In genomic region chr9:135612981-135613910, GRCh38 we compare ENCODE assay signal across 19 cellular contexts. TPM values are rescaled to one million over a fixed set of nuclear protein-coding genes. Genes with fewer than 3 reads are reported as not detected.
DNase-seq lines count a peak whose midpoint lies in the region; ATAC-seq and TF ChIP-seq lines count a peak whose summit lies in the region.
"Had no signal": no experiment of that assay in that cellular context is flagged by ENCODE, and none has a peak within 500 bp of the region (broad histone marks: within the 10 kb centered on the region; RNA-seq: fewer than 3 reads in every experiment).

No MANE protein-coding gene starts in this region.

- H3K27me3 ChIP-seq in lung (ENCODE audit: control insufficient read depth, insufficient read depth) = no peaks in the 10 kb centered on the region

- no peak overlapping the region for H3K4me3 Mint-ChIP-seq in natural killer cell treated with Interleukin-12 subunit alpha and Interleukin-12 subunit beta and Interleukin-15 and Interleukin-18, amount 100 ng/mL, for 72 hours
- no peak overlapping the region for H3K4me3 Mint-ChIP-seq in natural killer cell
- H3K4me3 Mint-ChIP-seq: GM23338, T-cell had no signal

- H3K27ac Mint-ChIP-seq in natural killer cell treated with Interleukin-12 subunit alpha and Interleukin-12 subunit beta and Interleukin-15 and Interleukin-18, amount 100 ng/mL, for 72 hours = no peak overlapping the region
- no peak overlapping the region for H3K27ac Mint-ChIP-seq in natural killer cell
- H3K27ac Mint-ChIP-seq: GM23338, T-cell had no signal

- CTCF ChIA-PET in HEK293T (lab: Yijun Ruan, JAX) = no interaction called here

- DNase-seq in natural killer cell treated with Interleukin-12 subunit alpha and Interleukin-12 subunit beta and Interleukin-15 and Interleukin-18, amount 100 ng/mL, for 72 hours (ENCODE audit: low spot score) = peak; percentile 45
- DNase-seq in natural killer cell (no peak), HEK293T (ENCODE audit: extremely low spot score) (peak; percentile 2), lung (ENCODE audit: low spot score) (peak; percentile 22), NCI-H146 (lab: John Stamatoyannopoulos, UW) (no peak), Ammon's horn (ENCODE audit: low spot score) (no peak)
- DNase-seq in activated T-cell treated with anti-CD3 and anti-CD28 coated beads, Interleukin-2, amount 50 U/mL, for 48 hours = no peak
- DNase-seq: DMS 273 treated with DMSO at 0.1 percent for 48 hours, GF-D8, KBM-7, NCI-H1105 treated with DMSO at 0.1 percent for 48 hours, NCI-H187, NCI-H2107, NCI-H524, SHP77, T-cell had no signal

- H3K4me3 ChIP-seq in lung = no peak overlapping the region
- H3K4me3 ChIP-seq: GM23338, SK-N-MC had no signal

- H3K36me3 Mint-ChIP-seq in natural killer cell treated with Interleukin-12 subunit alpha and Interleukin-12 subunit beta and Interleukin-15 and Interleukin-18, amount 100 ng/mL, for 72 hours = no peaks in the 10 kb centered on the region
- H3K36me3 Mint-ChIP-seq in natural killer cell = no peaks in the 10 kb centered on the region
- H3K36me3 Mint-ChIP-seq: T-cell had no signal

- no peaks in the 10 kb centered on the region for H3K9me3 Mint-ChIP-seq in natural killer cell treated with Interleukin-12 subunit alpha and Interleukin-12 subunit beta and Interleukin-15 and Interleukin-18, amount 100 ng/mL, for 72 hours
- peaks cover 0 to 2% of the 10 kb centered on the region in 2 donors for H3K9me3 Mint-ChIP-seq in natural killer cell
- H3K9me3 Mint-ChIP-seq: T-cell had no signal

- TF ChIP-seq CTCF in natural killer cell (IDR thresholded peaks at IDR 0.05) (no peak), lung (IDR thresholded peaks at IDR 0.05; ENCODE audit: control extremely low read depth, extremely low read depth) (no peak)

- POLR2A ChIA-PET in HEK293T (lab: Yijun Ruan, JAX) = no interaction called here

- peaks cover 0 to 5% of the 10 kb centered on the region in 2 donors for H3K9me3 ChIP-seq in lung (ENCODE audit: control insufficient read depth in 2 of 2, insufficient read depth in 1 of 2, low read length in 1 of 2)

- WGBS in lung, 2 donors = 65 to 78% methylated on average over 24 of the region's 24 CpGs

- H3K4me1 Mint-ChIP-seq in natural killer cell treated with Interleukin-12 subunit alpha and Interleukin-12 subunit beta and Interleukin-15 and Interleukin-18, amount 100 ng/mL, for 72 hours (ENCODE audit: low read depth in 2 of 2) = peaks cover 0 to 3% of the 10 kb centered on the region in 2 donors
- no peaks in the 10 kb centered on the region for H3K4me1 Mint-ChIP-seq in natural killer cell
- H3K4me1 Mint-ChIP-seq: GM23338, T-cell had no signal

- H3K27ac ChIP-seq in lung (ENCODE audit: low read depth in 1 of 2, low read length in 1 of 2) = no peak overlapping the region
- H3K27ac ChIP-seq: SK-N-MC had no signal

- no peaks in the 10 kb centered on the region for H3K4me1 ChIP-seq in lung (ENCODE audit: control insufficient read depth in 2 of 2, insufficient read depth in 2 of 2, low read length in 2 of 2)

- intact Hi-C loops in natural killer cell (cut with micrococcal nuclease) = no loop called here

- H3K27me3 Mint-ChIP-seq in natural killer cell treated with Interleukin-12 subunit alpha and Interleukin-12 subunit beta and Interleukin-15 and Interleukin-18, amount 100 ng/mL, for 72 hours = peaks cover 0 to 13% of the 10 kb centered on the region in 2 donors
- no peaks in the 10 kb centered on the region for H3K27me3 Mint-ChIP-seq in natural killer cell (ENCODE audit: low read depth in 2 of 2)

- no peak for ATAC-seq in natural killer cell treated with Interleukin-12 subunit alpha and Interleukin-12 subunit beta and Interleukin-15 and Interleukin-18, amount 100 ng/mL, for 72 hours
- no peak for ATAC-seq in natural killer cell
- no peak for ATAC-seq in lung (ENCODE audit: insufficient read depth, low FRiP score)
- ATAC-seq: T-cell had no signal

- no peaks in the 10 kb centered on the region for H3K36me3 ChIP-seq in lung (ENCODE audit: control insufficient read depth in 2 of 2, insufficient read depth in 2 of 2, low read length in 2 of 2)

TF ChIP-seq in HEK293T, 16 proteins besides CTCF, POLR2A, EP300 and RAD21:
- TF ChIP-seq LEF1 (IDR thresholded peaks at IDR 0.05; ENCODE audit: borderline replicate concordance) = no peak
- TF ChIP-seq NFRKB (IDR thresholded peaks at IDR 0.05) = no peak
- no peak for TF ChIP-seq SUZ12 (IDR thresholded peaks at IDR 0.05)
- TF ChIP-seq L3MBTL2 (conservative IDR thresholded peaks at IDR 0.05) = no peak
- no peak for TF ChIP-seq FOXA1 (IDR thresholded peaks at IDR 0.05)
- TF ChIP-seq ELF4 (IDR thresholded peaks at IDR 0.05) = no peak
- TF ChIP-seq HDGF (IDR thresholded peaks at IDR 0.05; ENCODE audit: borderline replicate concordance) = no peak
- TF ChIP-seq FOXM1 (IDR thresholded peaks at IDR 0.05; ENCODE audit: borderline replicate concordance) = no peak
- TF ChIP-seq FOXK2 (IDR thresholded peaks at IDR 0.05) = no peak
- TF ChIP-seq SP1 (IDR thresholded peaks at IDR 0.05) = no peak
- no peak for TF ChIP-seq ZNF384 (IDR thresholded peaks at IDR 0.05)
- no peak for TF ChIP-seq ARNT (IDR thresholded peaks at IDR 0.05)
- no peak for TF ChIP-seq BHLHE40 (IDR thresholded peaks at IDR 0.05; ENCODE audit: borderline replicate concordance)
- TF ChIP-seq TARDBP (IDR thresholded peaks at IDR 0.05) = no peak

RNA-seq across cellular contexts. Expression of gene GLT6D1, which starts 26.1 kb away (rescaled TPM):
- not detected for total RNA-seq in natural killer cell treated with Interleukin-12 subunit alpha and Interleukin-12 subunit beta and Interleukin-15 and Interleukin-18, amount 100 ng/mL, for 72 hours
- not detected for total RNA-seq in natural killer cell
- not detected for total RNA-seq in lung
- not detected for polyA plus RNA-seq in lung
- total RNA-seq: A673, GM23338, T-cell had no signal
- polyA plus RNA-seq: GM23338 had no signal

RNA-seq across cellular contexts. Expression of gene LCN9, which starts 49.9 kb away (rescaled TPM):
- not detected for total RNA-seq in natural killer cell treated with Interleukin-12 subunit alpha and Interleukin-12 subunit beta and Interleukin-15 and Interleukin-18, amount 100 ng/mL, for 72 hours
- not detected for total RNA-seq in natural killer cell
- not detected for total RNA-seq in lung
- polyA plus RNA-seq in lung = not detected
- total RNA-seq: A673, GM23338, T-cell had no signal
- polyA plus RNA-seq: GM23338 had no signal

RNA-seq across cellular contexts. Expression of gene PAEP, which starts 51.7 kb away (rescaled TPM):
- total RNA-seq in natural killer cell treated with Interleukin-12 subunit alpha and Interleukin-12 subunit beta and Interleukin-15 and Interleukin-18, amount 100 ng/mL, for 72 hours = not detected
- total RNA-seq in natural killer cell (not detected), lung (under 1 TPM in 1 of 2 donors, not detected in 1; 0.37 TPM)
- polyA plus RNA-seq in lung = 1 to 10 TPM in 1 of 2 donors, under 1 TPM in 1; 0.98 to 3.0 TPM
- total RNA-seq: A673, GM23338, T-cell had no signal
- polyA plus RNA-seq: GM23338 had no signal

Comparison
In these comparisons a context has a peak if more than half of its experiments do, and no peak if none do; other contexts are left out.
1. DNase-seq: peak in natural killer cell treated with Interleukin-12 subunit alpha and Interleukin-12 subunit beta and Interleukin-15 and Interleukin-18, amount 100 ng/mL, for 72 hours (single experiment), HEK293T (single experiment) and lung (single experiment); none in natural killer cell (single experiment), NCI-H146 (single experiment), Ammon's horn (single experiment) and activated T-cell treated with anti-CD3 and anti-CD28 coated beads, Interleukin-2, amount 50 U/mL, for 48 hours (0 of 2).